In genomic region chr15:94972314-94972713, GRCh38 we compare ENCODE assay signal across 1 cellular context.
TF ChIP-seq lines count a peak whose summit lies in the region.

No MANE protein-coding gene starts in this region.

TF ChIP-seq in GM23338, 12 proteins besides CTCF, POLR2A, EP300 and RAD21 (continued from another document):
- TF ChIP-seq, protein P1, sequence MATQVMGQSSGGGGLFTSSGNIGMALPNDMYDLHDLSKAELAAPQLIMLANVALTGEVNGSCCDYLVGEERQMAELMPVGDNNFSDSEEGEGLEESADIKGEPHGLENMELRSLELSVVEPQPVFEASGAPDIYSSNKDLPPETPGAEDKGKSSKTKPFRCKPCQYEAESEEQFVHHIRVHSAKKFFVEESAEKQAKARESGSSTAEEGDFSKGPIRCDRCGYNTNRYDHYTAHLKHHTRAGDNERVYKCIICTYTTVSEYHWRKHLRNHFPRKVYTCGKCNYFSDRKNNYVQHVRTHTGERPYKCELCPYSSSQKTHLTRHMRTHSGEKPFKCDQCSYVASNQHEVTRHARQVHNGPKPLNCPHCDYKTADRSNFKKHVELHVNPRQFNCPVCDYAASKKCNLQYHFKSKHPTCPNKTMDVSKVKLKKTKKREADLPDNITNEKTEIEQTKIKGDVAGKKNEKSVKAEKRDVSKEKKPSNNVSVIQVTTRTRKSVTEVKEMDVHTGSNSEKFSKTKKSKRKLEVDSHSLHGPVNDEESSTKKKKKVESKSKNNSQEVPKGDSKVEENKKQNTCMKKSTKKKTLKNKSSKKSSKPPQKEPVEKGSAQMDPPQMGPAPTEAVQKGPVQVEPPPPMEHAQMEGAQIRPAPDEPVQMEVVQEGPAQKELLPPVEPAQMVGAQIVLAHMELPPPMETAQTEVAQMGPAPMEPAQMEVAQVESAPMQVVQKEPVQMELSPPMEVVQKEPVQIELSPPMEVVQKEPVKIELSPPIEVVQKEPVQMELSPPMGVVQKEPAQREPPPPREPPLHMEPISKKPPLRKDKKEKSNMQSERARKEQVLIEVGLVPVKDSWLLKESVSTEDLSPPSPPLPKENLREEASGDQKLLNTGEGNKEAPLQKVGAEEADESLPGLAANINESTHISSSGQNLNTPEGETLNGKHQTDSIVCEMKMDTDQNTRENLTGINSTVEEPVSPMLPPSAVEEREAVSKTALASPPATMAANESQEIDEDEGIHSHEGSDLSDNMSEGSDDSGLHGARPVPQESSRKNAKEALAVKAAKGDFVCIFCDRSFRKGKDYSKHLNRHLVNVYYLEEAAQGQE (IDR thresholded peaks at IDR 0.05; ENCODE audit: unreplicated experiment), result no peak
- TF ChIP-seq STAT1 (IDR thresholded peaks at IDR 0.05; ENCODE audit: unreplicated experiment), result no peak
- no peak for TF ChIP-seq EZH2phosphoT487 (IDR thresholded peaks at IDR 0.05; ENCODE audit: unreplicated experiment)
- no peak for TF ChIP-seq NANOG (IDR thresholded peaks at IDR 0.05; ENCODE audit: borderline replicate concordance)
- no peak for TF ChIP-seq ZNF331 (CRISPR knock-in tag; IDR thresholded peaks at IDR 0.05; ENCODE audit: low read depth)
- TF ChIP-seq POLR2AphosphoS5 (IDR thresholded peaks at IDR 0.05; ENCODE audit: low read depth), result no peak
